9 cellular contexts compared by ENCODE assay signal in genomic region chr5:106875591-106876297, GRCh38.
DNase-seq lines count a peak whose midpoint lies in the region; ATAC-seq and TF ChIP-seq lines count a peak whose summit lies in the region.
"Had no signal": no experiment of that assay in that cellular context is flagged by ENCODE, and none has a peak within 500 bp of the region (broad histone marks: within the 10 kb centered on the region; RNA-seq: fewer than 3 reads in every experiment).

No MANE protein-coding gene starts in this region.

- no peak overlapping the region for H3K27ac Mint-ChIP-seq in activated naive CD8-positive, alpha-beta T cell treated with anti-CD3 and anti-CD28 coated beads, Interleukin-2, amount 50 U/mL, for 24 hours
- H3K27ac Mint-ChIP-seq in T-cell: no peak overlapping the region
- H3K27ac Mint-ChIP-seq: T-helper 1 cell treated with Interleukin-12 subunit alpha and Interleukin-12 subunit beta and Interleukin-4 antibody, amounts not matched to agents 30 μg/mL and 1 μg/mL, for 36 hours had no signal

- TF ChIP-seq CTCF in GM12872 (IDR thresholded peaks at IDR 0.05; ENCODE audit: insufficient read depth, low read depth, low read length): peak; percentile 71
- TF ChIP-seq CTCF in omental fat pad (IDR thresholded peaks at IDR 0.05): no peak

- H3K4me1 Mint-ChIP-seq in activated naive CD8-positive, alpha-beta T cell treated with anti-CD3 and anti-CD28 coated beads, Interleukin-2, amount 50 U/mL, for 24 hours: no peaks in the 10 kb centered on the region
- no peaks in the 10 kb centered on the region for H3K4me1 Mint-ChIP-seq in T-cell

- H3K4me3 Mint-ChIP-seq in activated naive CD8-positive, alpha-beta T cell treated with anti-CD3 and anti-CD28 coated beads, Interleukin-2, amount 50 U/mL, for 24 hours: no peak overlapping the region
- no peak overlapping the region for H3K4me3 Mint-ChIP-seq in T-cell
- H3K4me3 Mint-ChIP-seq: T-helper 1 cell treated with Interleukin-12 subunit alpha and Interleukin-12 subunit beta and Interleukin-4 antibody, amounts not matched to agents 30 μg/mL and 1 μg/mL, for 36 hours had no signal

- H3K27me3 Mint-ChIP-seq in activated naive CD8-positive, alpha-beta T cell treated with anti-CD3 and anti-CD28 coated beads, Interleukin-2, amount 50 U/mL, for 24 hours: no peaks in the 10 kb centered on the region
- H3K27me3 Mint-ChIP-seq in T-cell: no peaks in the 10 kb centered on the region

- DNase-seq in activated naive CD8-positive, alpha-beta T cell treated with anti-CD3 and anti-CD28 coated beads, Interleukin-2, amount 50 U/mL, for 24 hours: peak; percentile 5
- peak; percentile 80 for DNase-seq in islet precursor cell
- no peak for DNase-seq in NCI-H1436 (lab: John Stamatoyannopoulos, UW)
- DNase-seq in T-cell: no peak
- DNase-seq in CD1c-positive myeloid dendritic cell (ENCODE audit: extremely low spot score): no peak
- no peak for DNase-seq in omental fat pad (ENCODE audit: low spot score)

- POLR2A ChIA-PET in T-cell (lab: Charles Lee): no interaction called here

- CTCF ChIA-PET in T-cell (lab: Charles Lee): interaction anchor here in 1 of 2 donors (0.5 kb wide), 1 partner anchor 697 kb away, joined by 3 read pairs; no protein-coding TSS in a partner anchor

- no peaks in the 10 kb centered on the region for H3K9me3 Mint-ChIP-seq in activated naive CD8-positive, alpha-beta T cell treated with anti-CD3 and anti-CD28 coated beads, Interleukin-2, amount 50 U/mL, for 24 hours
- H3K9me3 Mint-ChIP-seq in T-cell: peaks cover 0 to 4% (median 3%) of the 10 kb centered on the region in 3 donors

- H3K36me3 Mint-ChIP-seq in activated naive CD8-positive, alpha-beta T cell treated with anti-CD3 and anti-CD28 coated beads, Interleukin-2, amount 50 U/mL, for 24 hours (ENCODE audit: low read depth): no peaks in the 10 kb centered on the region
- no peaks in the 10 kb centered on the region for H3K36me3 Mint-ChIP-seq in T-cell

- ATAC-seq in HG03159 (IDR thresholded peaks at IDR 0.05; ENCODE audit: unreplicated experiment): peak; percentile 64
- no peak for ATAC-seq in activated naive CD8-positive, alpha-beta T cell treated with anti-CD3 and anti-CD28 coated beads, Interleukin-2, amount 50 U/mL, for 24 hours
- no peak for ATAC-seq in T-cell (replicated peaks in 1 of 4)
- ATAC-seq in omental fat pad (ENCODE audit: low FRiP score): no peak

Comparison
In these comparisons a context has a peak if more than half of its experiments do, and no peak if none do; other contexts are left out.
1. DNase-seq: peak in activated naive CD8-positive, alpha-beta T cell treated with anti-CD3 and anti-CD28 coated beads, Interleukin-2, amount 50 U/mL, for 24 hours (single experiment) and islet precursor cell (single experiment); none in NCI-H1436 (single experiment), T-cell (0 of 34), CD1c-positive myeloid dendritic cell (single experiment) and omental fat pad (single experiment).